Comparison of ENCODE assay signal across 1 cellular context in genomic region chr20:46014517-46015396, GRCh38.
TF ChIP-seq lines count a peak whose summit lies in the region.

No MANE protein-coding gene starts in this region.

TF ChIP-seq in HCT116, 20 proteins besides CTCF, POLR2A, EP300 and RAD21:
- TF ChIP-seq ZBTB33 (IDR thresholded peaks at IDR 0.05; ENCODE audit: extremely low read depth, insufficient replicate concordance, low read length) (no peak), CBX3 (IDR thresholded peaks at IDR 0.05; ENCODE audit: low read depth) (0 out of 2 replicates have a peak, but pooled peaks have one; percentile 6)
